11 cellular contexts compared by ENCODE assay signal in genomic region chr12:104522985-104523719, GRCh38.
A peak's percentile ranks its signal among the peaks of the same experiment; 100 is the strongest.
DNase-seq lines count a peak whose midpoint lies in the region; TF ChIP-seq lines count a peak whose summit lies in the region.
"Had no signal": no experiment of that assay in that cellular context is flagged by ENCODE, and none has a peak within 500 bp of the region (broad histone marks: within the 10 kb centered on the region; RNA-seq: fewer than 3 reads in every experiment).

No MANE protein-coding gene starts in this region.

- H3K4me1 Mint-ChIP-seq in brain: peaks cover 86% of the 10 kb centered on the region

- peak; percentile 41 for DNase-seq in NCI-H2171 treated with DMSO at 0.1 percent for 48 hours (lab: John Stamatoyannopoulos, UW)
- no peak for DNase-seq in NCI-H2171 (lab: John Stamatoyannopoulos, UW)
- DNase-seq in NOMO-1 (lab: John Stamatoyannopoulos, UW; ENCODE audit: unreplicated experiment in 2 of 2): peak; percentile 17 to 74
- peak; percentile 18 for DNase-seq in pons (ENCODE audit: low spot score)
- DNase-seq in medulla oblongata (ENCODE audit: extremely low spot score): no peak
- DNase-seq in NCI-H2227 (lab: John Stamatoyannopoulos, UW; ENCODE audit: unreplicated experiment): no peak
- DNase-seq in NCI-H1048 (lab: John Stamatoyannopoulos, UW): no peak
- DNase-seq: activated naive CD4-positive, alpha-beta T cell treated with anti-CD3 and anti-CD28 coated beads, Interleukin-2, amount 50 U/mL, for 16 hours; NCI-H1436 treated with DMSO at 0.1 percent for 48 hours; stimulated activated CD4-positive, alpha-beta T cell treated with anti-CD3 and anti-CD28 coated beads, Interleukin-15, amount 100 ng/mL, for 24 hours had no signal

- no peaks in the 10 kb centered on the region for H3K27me3 Mint-ChIP-seq in brain

- H3K27ac Mint-ChIP-seq in brain: peak overlapping the region in 4 of 5 experiments; percentile 20 to 81 (median 70)

- peaks cover 2 to 8% (median 5%) of the 10 kb centered on the region in 5 experiments for H3K9me3 Mint-ChIP-seq in brain

- H3K36me3 Mint-ChIP-seq in brain: peaks cover 6% of the 10 kb centered on the region

- no peak for TF ChIP-seq CTCF in brain (conservative IDR thresholded peaks at IDR 0.05)

- peak overlapping the region in 2 of 5 experiments; percentile 9 to 48 for H3K4me3 Mint-ChIP-seq in brain

Comparison
In these comparisons a context has a peak if more than half of its experiments do, and no peak if none do; other contexts are left out.
1. DNase-seq: peak in NCI-H2171 treated with DMSO at 0.1 percent for 48 hours (single experiment), NOMO-1 (2 of 2) and pons (single experiment); none in NCI-H2171 (single experiment), medulla oblongata (single experiment), NCI-H2227 (single experiment) and NCI-H1048 (single experiment).